In the genomic region with DNA sequence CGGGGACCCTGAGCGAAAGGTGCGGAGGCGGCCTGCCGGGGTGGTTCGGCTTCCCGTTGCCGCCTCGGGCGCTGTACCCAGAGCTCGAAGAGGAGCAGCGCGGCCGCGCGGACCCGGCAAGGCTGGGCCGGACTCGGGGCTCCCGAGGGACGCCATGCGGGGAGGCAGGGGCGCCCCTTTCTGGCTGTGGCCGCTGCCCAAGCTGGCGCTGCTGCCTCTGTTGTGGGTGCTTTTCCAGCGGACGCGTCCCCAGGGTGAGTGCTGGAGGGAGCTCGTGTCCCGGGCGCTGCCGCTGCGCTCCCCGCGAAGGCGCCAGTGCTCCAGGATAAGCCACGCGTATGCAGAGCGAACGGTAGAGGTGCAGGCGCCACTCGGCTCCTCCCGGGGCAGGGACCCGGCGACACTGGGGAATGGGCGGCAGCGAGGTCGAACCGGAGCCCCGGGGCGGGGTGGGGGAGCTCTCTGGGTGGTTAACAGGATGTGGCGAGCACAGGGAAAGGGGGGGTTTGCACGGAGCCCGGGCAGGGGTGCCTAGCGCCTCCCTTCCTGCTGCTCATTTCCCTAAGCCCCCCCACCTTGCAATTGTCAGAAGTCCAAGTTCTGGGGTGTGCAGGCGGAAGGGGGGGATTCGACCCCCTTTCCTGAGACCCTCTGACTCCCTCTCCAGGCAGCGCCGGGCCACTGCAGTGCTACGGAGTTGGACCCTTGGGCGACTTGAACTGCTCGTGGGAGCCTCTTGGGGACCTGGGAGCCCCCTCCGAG, we compare ENCODE assay signal across 1 cellular context.
TF ChIP-seq lines count a peak whose summit lies in the region.

Gene IL27RA (plus strand): TSS at position 44 of the 762 bp plus-strand sequence. CDS start 111 bp downstream, at position 155.

TF ChIP-seq in K562, 482 proteins besides CTCF, POLR2A, EP300 and RAD21 (continued from another document and continues in another):
- TF ChIP-seq, protein P1, sequence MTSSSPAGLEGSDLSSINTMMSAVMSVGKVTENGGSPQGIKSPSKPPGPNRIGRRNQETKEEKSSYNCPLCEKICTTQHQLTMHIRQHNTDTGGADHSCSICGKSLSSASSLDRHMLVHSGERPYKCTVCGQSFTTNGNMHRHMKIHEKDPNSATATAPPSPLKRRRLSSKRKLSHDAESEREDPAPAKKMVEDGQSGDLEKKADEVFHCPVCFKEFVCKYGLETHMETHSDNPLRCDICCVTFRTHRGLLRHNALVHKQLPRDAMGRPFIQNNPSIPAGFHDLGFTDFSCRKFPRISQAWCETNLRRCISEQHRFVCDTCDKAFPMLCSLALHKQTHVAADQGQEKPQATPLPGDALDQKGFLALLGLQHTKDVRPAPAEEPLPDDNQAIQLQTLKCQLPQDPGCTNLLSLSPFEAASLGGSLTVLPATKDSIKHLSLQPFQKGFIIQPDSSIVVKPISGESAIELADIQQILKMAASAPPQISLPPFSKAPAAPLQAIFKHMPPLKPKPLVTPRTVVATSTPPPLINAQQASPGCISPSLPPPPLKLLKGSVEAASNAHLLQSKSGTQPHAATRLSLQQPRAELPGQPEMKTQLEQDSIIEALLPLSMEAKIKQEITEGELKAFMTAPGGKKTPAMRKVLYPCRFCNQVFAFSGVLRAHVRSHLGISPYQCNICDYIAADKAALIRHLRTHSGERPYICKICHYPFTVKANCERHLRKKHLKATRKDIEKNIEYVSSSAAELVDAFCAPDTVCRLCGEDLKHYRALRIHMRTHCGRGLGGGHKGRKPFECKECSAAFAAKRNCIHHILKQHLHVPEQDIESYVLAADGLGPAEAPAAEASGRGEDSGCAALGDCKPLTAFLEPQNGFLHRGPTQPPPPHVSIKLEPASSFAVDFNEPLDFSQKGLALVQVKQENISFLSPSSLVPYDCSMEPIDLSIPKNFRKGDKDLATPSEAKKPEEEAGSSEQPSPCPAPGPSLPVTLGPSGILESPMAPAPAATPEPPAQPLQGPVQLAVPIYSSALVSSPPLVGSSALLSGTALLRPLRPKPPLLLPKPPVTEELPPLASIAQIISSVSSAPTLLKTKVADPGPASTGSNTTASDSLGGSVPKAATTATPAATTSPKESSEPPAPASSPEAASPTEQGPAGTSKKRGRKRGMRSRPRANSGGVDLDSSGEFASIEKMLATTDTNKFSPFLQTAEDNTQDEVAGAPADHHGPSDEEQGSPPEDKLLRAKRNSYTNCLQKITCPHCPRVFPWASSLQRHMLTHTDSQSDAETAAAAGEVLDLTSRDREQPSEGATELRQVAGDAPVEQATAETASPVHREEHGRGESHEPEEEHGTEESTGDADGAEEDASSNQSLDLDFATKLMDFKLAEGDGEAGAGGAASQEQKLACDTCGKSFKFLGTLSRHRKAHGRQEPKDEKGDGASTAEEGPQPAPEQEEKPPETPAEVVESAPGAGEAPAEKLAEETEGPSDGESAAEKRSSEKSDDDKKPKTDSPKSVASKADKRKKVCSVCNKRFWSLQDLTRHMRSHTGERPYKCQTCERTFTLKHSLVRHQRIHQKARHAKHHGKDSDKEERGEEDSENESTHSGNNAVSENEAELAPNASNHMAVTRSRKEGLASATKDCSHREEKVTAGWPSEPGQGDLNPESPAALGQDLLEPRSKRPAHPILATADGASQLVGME (CRISPR knock-in tag; IDR thresholded peaks at IDR 0.05), result no peak
- TF ChIP-seq ZZZ3 (IDR thresholded peaks at IDR 0.05) (no peak), ETS2 (tag; IDR thresholded peaks at IDR 0.05; ENCODE audit: borderline replicate concordance, poor library complexity, severe bottlenecking) (no peak), ZNF324 (CRISPR knock-in tag; IDR thresholded peaks at IDR 0.05) (no peak), SMARCC2 (IDR thresholded peaks at IDR 0.05; ENCODE audit: low read depth) (no peak), CHD1 (IDR thresholded peaks at IDR 0.05; ENCODE audit: low read length) (peak; percentile 63), POLR2H (tag; IDR thresholded peaks at IDR 0.05; ENCODE audit: low read depth) (no peak), SOX6 (IDR thresholded peaks at IDR 0.05) (no peak), KLF1 (tag; IDR thresholded peaks at IDR 0.05) (no peak), MCM7 (IDR thresholded peaks at IDR 0.05) (no peak), EP400 (IDR thresholded peaks at IDR 0.05) (peak; percentile 65), CREB1 (IDR thresholded peaks at IDR 0.05) (no peak), CREB1 (CRISPR knock-in tag; IDR thresholded peaks at IDR 0.05) (0 out of 2 replicates have a peak, but pooled peaks have one; percentile 41), ARNT (IDR thresholded peaks at IDR 0.05) (no peak), TGIF2 (CRISPR knock-in tag; IDR thresholded peaks at IDR 0.05) (no peak), ZNF280A (IDR thresholded peaks at IDR 0.05; ENCODE audit: low read depth, partially characterized antibody) (no peak), ZNF408 (CRISPR knock-in tag; IDR thresholded peaks at IDR 0.05; ENCODE audit: low read depth) (no peak), GABPA (tag; conservative IDR thresholded peaks at IDR 0.05; ENCODE audit: low read depth) (peak; percentile 74; the same call in 1 of the 2 replicates), GABPB1 (CRISPR knock-in tag; IDR thresholded peaks at IDR 0.05) (peak; percentile 65; the same call in 1 of the 2 replicates), U2AF2 (optimal IDR thresholded peaks at IDR 0.05; ENCODE audit: low read depth, low read length) (no peak), SRSF7 (optimal IDR thresholded peaks at IDR 0.05; ENCODE audit: low read depth, low read length) (no peak), MLLT1 (IDR thresholded peaks at IDR 0.05) (peak in 1 of 2 experiments; percentile 64; a peak in 1 of 4 replicates), POLR2AphosphoS2 (IDR thresholded peaks at IDR 0.05; ENCODE audit: low read length) (no peak), CREB3 (tag; conservative IDR thresholded peaks at IDR 0.05; ENCODE audit: low read depth) (0 out of 2 replicates have a peak, but pooled peaks have one; percentile 45), SMARCB1 (IDR thresholded peaks at IDR 0.05; ENCODE audit: insufficient read length, low read depth) (no peak), ZHX1 (conservative IDR thresholded peaks at IDR 0.05; ENCODE audit: low read length) (no peak)
- TF ChIP-seq, protein P2, sequence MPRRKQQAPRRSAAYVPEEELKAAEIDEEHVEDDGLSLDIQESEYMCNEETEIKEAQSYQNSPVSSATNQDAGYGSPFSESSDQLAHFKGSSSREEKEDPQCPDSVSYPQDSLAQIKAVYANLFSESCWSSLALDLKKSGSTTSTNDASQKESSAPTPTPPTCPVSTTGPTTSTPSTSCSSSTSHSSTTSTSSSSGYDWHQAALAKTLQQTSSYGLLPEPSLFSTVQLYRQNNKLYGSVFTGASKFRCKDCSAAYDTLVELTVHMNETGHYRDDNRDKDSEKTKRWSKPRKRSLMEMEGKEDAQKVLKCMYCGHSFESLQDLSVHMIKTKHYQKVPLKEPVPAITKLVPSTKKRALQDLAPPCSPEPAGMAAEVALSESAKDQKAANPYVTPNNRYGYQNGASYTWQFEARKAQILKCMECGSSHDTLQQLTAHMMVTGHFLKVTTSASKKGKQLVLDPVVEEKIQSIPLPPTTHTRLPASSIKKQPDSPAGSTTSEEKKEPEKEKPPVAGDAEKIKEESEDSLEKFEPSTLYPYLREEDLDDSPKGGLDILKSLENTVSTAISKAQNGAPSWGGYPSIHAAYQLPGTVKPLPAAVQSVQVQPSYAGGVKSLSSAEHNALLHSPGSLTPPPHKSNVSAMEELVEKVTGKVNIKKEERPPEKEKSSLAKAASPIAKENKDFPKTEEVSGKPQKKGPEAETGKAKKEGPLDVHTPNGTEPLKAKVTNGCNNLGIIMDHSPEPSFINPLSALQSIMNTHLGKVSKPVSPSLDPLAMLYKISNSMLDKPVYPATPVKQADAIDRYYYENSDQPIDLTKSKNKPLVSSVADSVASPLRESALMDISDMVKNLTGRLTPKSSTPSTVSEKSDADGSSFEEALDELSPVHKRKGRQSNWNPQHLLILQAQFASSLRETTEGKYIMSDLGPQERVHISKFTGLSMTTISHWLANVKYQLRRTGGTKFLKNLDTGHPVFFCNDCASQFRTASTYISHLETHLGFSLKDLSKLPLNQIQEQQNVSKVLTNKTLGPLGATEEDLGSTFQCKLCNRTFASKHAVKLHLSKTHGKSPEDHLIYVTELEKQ (CRISPR knock-in tag; IDR thresholded peaks at IDR 0.05), result no peak
- TF ChIP-seq, protein P3, sequence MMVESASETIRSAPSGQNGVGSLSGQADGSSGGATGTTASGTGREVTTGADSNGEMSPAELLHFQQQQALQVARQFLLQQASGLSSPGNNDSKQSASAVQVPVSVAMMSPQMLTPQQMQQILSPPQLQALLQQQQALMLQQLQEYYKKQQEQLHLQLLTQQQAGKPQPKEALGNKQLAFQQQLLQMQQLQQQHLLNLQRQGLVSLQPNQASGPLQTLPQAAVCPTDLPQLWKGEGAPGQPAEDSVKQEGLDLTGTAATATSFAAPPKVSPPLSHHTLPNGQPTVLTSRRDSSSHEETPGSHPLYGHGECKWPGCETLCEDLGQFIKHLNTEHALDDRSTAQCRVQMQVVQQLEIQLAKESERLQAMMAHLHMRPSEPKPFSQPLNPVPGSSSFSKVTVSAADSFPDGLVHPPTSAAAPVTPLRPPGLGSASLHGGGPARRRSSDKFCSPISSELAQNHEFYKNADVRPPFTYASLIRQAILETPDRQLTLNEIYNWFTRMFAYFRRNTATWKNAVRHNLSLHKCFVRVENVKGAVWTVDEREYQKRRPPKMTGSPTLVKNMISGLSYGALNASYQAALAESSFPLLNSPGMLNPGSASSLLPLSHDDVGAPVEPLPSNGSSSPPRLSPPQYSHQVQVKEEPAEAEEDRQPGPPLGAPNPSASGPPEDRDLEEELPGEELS (CRISPR knock-in tag; IDR thresholded peaks at IDR 0.05; ENCODE audit: borderline replicate concordance), result peak; percentile 34; the same call in 1 of the 2 replicates
- TF ChIP-seq, protein P4, sequence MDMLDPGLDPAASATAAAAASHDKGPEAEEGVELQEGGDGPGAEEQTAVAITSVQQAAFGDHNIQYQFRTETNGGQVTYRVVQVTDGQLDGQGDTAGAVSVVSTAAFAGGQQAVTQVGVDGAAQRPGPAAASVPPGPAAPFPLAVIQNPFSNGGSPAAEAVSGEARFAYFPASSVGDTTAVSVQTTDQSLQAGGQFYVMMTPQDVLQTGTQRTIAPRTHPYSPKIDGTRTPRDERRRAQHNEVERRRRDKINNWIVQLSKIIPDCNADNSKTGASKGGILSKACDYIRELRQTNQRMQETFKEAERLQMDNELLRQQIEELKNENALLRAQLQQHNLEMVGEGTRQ (CRISPR knock-in tag; IDR thresholded peaks at IDR 0.05), result no peak
